Comparison of ENCODE assay signal across 8 cellular contexts in genomic region chr1:40650075-40650474, GRCh38. TPM values are rescaled to one million over a fixed set of nuclear protein-coding genes. Genes with fewer than 3 reads are reported as not detected.
DNase-seq lines count a peak whose midpoint lies in the region; ATAC-seq, FAIRE-seq and TF ChIP-seq lines count a peak whose summit lies in the region.

No MANE protein-coding gene starts in this region.

- DNase-seq in D721Med (ENCODE audit: insufficient read length, low spot score): no peak
- peak; percentile 28 for DNase-seq in HT1080 (ENCODE audit: low read depth)
- peak in 1 of 2 donors; percentile 58 for DNase-seq in cardiac fibroblast (ENCODE audit: low read depth in 2 of 2)
- no peak for DNase-seq in mucosa of descending colon
- no peak for DNase-seq in GM19238 (ENCODE audit: insufficient read length, low spot score)
- no peak for DNase-seq in pons (ENCODE audit: low spot score)
- DNase-seq in NCI-H2081 (lab: John Stamatoyannopoulos, UW): no peak

- H3K9me3 ChIP-seq in mucosa of descending colon: no peaks in the 10 kb centered on the region

- ATAC-seq in mucosa of descending colon: peak; percentile 1
- ATAC-seq in HG02884 (IDR thresholded peaks at IDR 0.05; ENCODE audit: unreplicated experiment): no peak

- FAIRE-seq in D721Med (lab: Jason Lieb, UNC): no peak

- TF ChIP-seq CTCF in D721Med (IDR thresholded peaks at IDR 0.05; ENCODE audit: insufficient read depth, missing control alignments) (peak; percentile 17), cardiac fibroblast (IDR thresholded peaks at IDR 0.05; ENCODE audit: low read depth, low read length) (peak; percentile 53), mucosa of descending colon (IDR thresholded peaks at IDR 0.05) (no peak)

- peaks cover 10% of the 10 kb centered on the region for H3K4me1 ChIP-seq in mucosa of descending colon (ENCODE audit: low read depth)

- intact Hi-C loops in mucosa of descending colon (cut with DNase I, micrococcal nuclease): no loop called here

- H3K36me3 ChIP-seq in mucosa of descending colon (ENCODE audit: low read depth): no peaks in the 10 kb centered on the region

- no peak overlapping the region for H3K4me3 ChIP-seq in cardiac fibroblast (replicated peaks in 1 of 2; ENCODE audit: low read depth in 2 of 2, low read length in 2 of 2)
- no peak overlapping the region for H3K4me3 ChIP-seq in mucosa of descending colon

RNA-seq across cellular contexts. Expression of gene RIMS3, which starts 15.4 kb away (rescaled TPM):
- total RNA-seq in HT1080 (2014; rRNA removed; shearing (Covaris generic)): 0.23 and 0.57 TPM in 2 replicates
- 0.29 and 0.86 TPM in 2 replicates for polyA plus RNA-seq in HT1080 (2015; cell fraction: cytosol; rRNA removed)
- 0.95 and 1.2 TPM in 2 replicates for polyA plus RNA-seq in HT1080 (2015; cell fraction: nucleus; rRNA removed)
- 10 to 100 TPM in 2 of 3 donors, 1 to 10 TPM in 1; 6.9 to 23.3 (median 11.9) TPM for total RNA-seq in mucosa of descending colon

RNA-seq across cellular contexts. Expression of gene NFYC, which starts 41.4 kb away (rescaled TPM):
- 35.8 and 54.1 TPM in 2 replicates for total RNA-seq in HT1080 (2014; rRNA removed; shearing (Covaris generic))
- polyA plus RNA-seq in HT1080 (2015; cell fraction: cytosol; rRNA removed): 58.3 and 61.4 TPM in 2 replicates
- 63.6 and 68.0 TPM in 2 replicates for polyA plus RNA-seq in HT1080 (2015; cell fraction: nucleus; rRNA removed)
- 10 to 100 TPM; 56.2 to 76.4 (median 70.5) TPM for total RNA-seq in mucosa of descending colon
